In genomic region chr9:93575706-93576295, GRCh38 we compare ENCODE assay signal across 1 cellular context.
TF ChIP-seq lines count a peak whose summit lies in the region.

No MANE protein-coding gene starts in this region.

TF ChIP-seq in K562, 482 proteins besides CTCF, POLR2A, EP300 and RAD21 (continued from another document):
- no peak for TF ChIP-seq PBX2 (CRISPR knock-in tag; IDR thresholded peaks at IDR 0.05; ENCODE audit: low read depth)
- no peak for TF ChIP-seq PBX2 (tag; conservative IDR thresholded peaks at IDR 0.05; ENCODE audit: low read depth)
- TF ChIP-seq, protein P1, sequence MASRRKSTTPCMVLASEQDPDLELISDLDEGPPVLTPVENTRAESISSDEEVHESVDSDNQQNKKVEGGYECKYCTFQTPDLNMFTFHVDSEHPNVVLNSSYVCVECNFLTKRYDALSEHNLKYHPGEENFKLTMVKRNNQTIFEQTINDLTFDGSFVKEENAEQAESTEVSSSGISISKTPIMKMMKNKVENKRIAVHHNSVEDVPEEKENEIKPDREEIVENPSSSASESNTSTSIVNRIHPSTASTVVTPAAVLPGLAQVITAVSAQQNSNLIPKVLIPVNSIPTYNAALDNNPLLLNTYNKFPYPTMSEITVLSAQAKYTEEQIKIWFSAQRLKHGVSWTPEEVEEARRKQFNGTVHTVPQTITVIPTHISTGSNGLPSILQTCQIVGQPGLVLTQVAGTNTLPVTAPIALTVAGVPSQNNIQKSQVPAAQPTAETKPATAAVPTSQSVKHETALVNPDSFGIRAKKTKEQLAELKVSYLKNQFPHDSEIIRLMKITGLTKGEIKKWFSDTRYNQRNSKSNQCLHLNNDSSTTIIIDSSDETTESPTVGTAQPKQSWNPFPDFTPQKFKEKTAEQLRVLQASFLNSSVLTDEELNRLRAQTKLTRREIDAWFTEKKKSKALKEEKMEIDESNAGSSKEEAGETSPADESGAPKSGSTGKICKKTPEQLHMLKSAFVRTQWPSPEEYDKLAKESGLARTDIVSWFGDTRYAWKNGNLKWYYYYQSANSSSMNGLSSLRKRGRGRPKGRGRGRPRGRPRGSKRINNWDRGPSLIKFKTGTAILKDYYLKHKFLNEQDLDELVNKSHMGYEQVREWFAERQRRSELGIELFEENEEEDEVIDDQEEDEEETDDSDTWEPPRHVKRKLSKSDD (conservative IDR thresholded peaks at IDR 0.05; ENCODE audit: low read length): no peak
- peak; percentile 13 for TF ChIP-seq FIP1L1 (IDR thresholded peaks at IDR 0.05; ENCODE audit: low read depth, low read length, poor library complexity, severe bottlenecking)
- TF ChIP-seq ZNF778 (CRISPR knock-in tag; IDR thresholded peaks at IDR 0.05): no peak
- TF ChIP-seq RBBP5 (IDR thresholded peaks at IDR 0.05; ENCODE audit: borderline replicate concordance, insufficient read depth, low read length, poor library complexity, severe bottlenecking): peak; percentile 52
- TF ChIP-seq UBTF (IDR thresholded peaks at IDR 0.05; ENCODE audit: borderline replicate concordance in 1 of 2, low read depth in 2 of 2, low read length in 2 of 2): 0 out of 4 replicates have a peak, but pooled peaks of 1 of the 2 experiments have one; percentile 43
- peak; percentile 57 for TF ChIP-seq SUPT5H (IDR thresholded peaks at IDR 0.05)
- TF ChIP-seq RBM14 (IDR thresholded peaks at IDR 0.05; ENCODE audit: borderline replicate concordance, insufficient read depth, low read depth, low read length): no peak
- peak; percentile 81 for TF ChIP-seq POLR2H (tag; IDR thresholded peaks at IDR 0.05; ENCODE audit: low read depth)
- peak; percentile 75 for TF ChIP-seq ZFX (CRISPR knock-in tag; IDR thresholded peaks at IDR 0.05)
- no peak for TF ChIP-seq ZNF699 (CRISPR knock-in tag; IDR thresholded peaks at IDR 0.05; ENCODE audit: insufficient replicate concordance)
- peak; percentile 17; the same call in 1 of the 2 replicates for TF ChIP-seq PML (IDR thresholded peaks at IDR 0.05; ENCODE audit: low read length)
- no peak for TF ChIP-seq RNF2 (IDR thresholded peaks at IDR 0.05)
- no peak for TF ChIP-seq RFX7 (CRISPR knock-in tag; IDR thresholded peaks at IDR 0.05)
- TF ChIP-seq NFE2 (IDR thresholded peaks at IDR 0.05; ENCODE audit: low read depth): no peak
- no peak for TF ChIP-seq ZKSCAN1 (IDR thresholded peaks at IDR 0.05; ENCODE audit: low read depth, low read length)
- no peak for TF ChIP-seq GATAD2B (IDR thresholded peaks at IDR 0.05; ENCODE audit: borderline replicate concordance)
- TF ChIP-seq ID3 (CRISPR knock-in tag; IDR thresholded peaks at IDR 0.05): no peak
- no peak for TF ChIP-seq ID3 (tag; IDR thresholded peaks at IDR 0.05)
- TF ChIP-seq, protein P2, sequence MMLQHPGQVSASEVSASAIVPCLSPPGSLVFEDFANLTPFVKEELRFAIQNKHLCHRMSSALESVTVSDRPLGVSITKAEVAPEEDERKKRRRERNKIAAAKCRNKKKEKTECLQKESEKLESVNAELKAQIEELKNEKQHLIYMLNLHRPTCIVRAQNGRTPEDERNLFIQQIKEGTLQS (IDR thresholded peaks at IDR 0.05): no peak
- TF ChIP-seq, protein P2 (CRISPR knock-in tag; conservative IDR thresholded peaks at IDR 0.05): no peak
- no peak for TF ChIP-seq TCF15 (CRISPR knock-in tag; IDR thresholded peaks at IDR 0.05)
- TF ChIP-seq, protein P3, sequence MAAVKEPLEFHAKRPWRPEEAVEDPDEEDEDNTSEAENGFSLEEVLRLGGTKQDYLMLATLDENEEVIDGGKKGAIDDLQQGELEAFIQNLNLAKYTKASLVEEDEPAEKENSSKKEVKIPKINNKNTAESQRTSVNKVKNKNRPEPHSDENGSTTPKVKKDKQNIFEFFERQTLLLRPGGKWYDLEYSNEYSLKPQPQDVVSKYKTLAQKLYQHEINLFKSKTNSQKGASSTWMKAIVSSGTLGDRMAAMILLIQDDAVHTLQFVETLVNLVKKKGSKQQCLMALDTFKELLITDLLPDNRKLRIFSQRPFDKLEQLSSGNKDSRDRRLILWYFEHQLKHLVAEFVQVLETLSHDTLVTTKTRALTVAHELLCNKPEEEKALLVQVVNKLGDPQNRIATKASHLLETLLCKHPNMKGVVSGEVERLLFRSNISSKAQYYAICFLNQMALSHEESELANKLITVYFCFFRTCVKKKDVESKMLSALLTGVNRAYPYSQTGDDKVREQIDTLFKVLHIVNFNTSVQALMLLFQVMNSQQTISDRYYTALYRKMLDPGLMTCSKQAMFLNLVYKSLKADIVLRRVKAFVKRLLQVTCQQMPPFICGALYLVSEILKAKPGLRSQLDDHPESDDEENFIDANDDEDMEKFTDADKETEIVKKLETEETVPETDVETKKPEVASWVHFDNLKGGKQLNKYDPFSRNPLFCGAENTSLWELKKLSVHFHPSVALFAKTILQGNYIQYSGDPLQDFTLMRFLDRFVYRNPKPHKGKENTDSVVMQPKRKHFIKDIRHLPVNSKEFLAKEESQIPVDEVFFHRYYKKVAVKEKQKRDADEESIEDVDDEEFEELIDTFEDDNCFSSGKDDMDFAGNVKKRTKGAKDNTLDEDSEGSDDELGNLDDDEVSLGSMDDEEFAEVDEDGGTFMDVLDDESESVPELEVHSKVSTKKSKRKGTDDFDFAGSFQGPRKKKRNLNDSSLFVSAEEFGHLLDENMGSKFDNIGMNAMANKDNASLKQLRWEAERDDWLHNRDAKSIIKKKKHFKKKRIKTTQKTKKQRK (IDR thresholded peaks at IDR 0.05; ENCODE audit: borderline replicate concordance, low read depth, low read length): no peak
- TF ChIP-seq DMBX1 (CRISPR knock-in tag; IDR thresholded peaks at IDR 0.05; ENCODE audit: borderline replicate concordance): no peak
- no peak for TF ChIP-seq STAG1 (CRISPR knock-in tag; IDR thresholded peaks at IDR 0.05; ENCODE audit: borderline replicate concordance)
- no peak for TF ChIP-seq CEBPG (CRISPR knock-in tag; IDR thresholded peaks at IDR 0.05)
- no peak for TF ChIP-seq CEBPG (tag; conservative IDR thresholded peaks at IDR 0.05 in 1 of 2, IDR thresholded peaks at IDR 0.05 in 1 of 2)
- no peak for TF ChIP-seq STAT6 (CRISPR knock-in tag; IDR thresholded peaks at IDR 0.05)
- no peak for TF ChIP-seq BRF2 (IDR thresholded peaks at IDR 0.05; ENCODE audit: borderline replicate concordance, insufficient read depth, insufficient read length)
- TF ChIP-seq ZNF280B (CRISPR knock-in tag; IDR thresholded peaks at IDR 0.05): no peak
- TF ChIP-seq POLR3G (IDR thresholded peaks at IDR 0.05; ENCODE audit: extremely low read depth, insufficient read length, insufficient replicate concordance): no peak
- TF ChIP-seq HMGN3 (IDR thresholded peaks at IDR 0.05; ENCODE audit: borderline replicate concordance, extremely low read depth, insufficient read length, low read depth, low read length): peak; percentile 16
